ENCODE assay signal across 15 cellular contexts in the genomic region with DNA sequence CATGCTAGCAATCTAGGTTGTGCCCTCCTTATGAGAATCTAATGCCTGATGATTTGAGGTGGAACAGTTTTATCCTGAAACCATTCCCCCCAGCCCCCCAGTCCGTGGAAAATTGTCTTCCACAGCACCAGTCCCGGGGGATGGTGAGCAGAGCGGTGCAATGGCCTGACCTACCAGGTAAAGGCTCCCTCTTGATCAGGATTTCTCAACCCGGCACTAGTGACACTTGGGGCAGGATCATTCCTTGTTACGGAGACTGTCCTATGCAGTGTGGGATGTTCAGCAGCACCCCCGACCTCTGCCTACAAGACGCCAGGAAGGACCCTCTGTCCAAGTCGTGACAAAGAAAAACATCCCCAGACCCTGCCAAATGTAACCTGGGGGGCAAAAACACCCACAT. TPM values are rescaled to one million over a fixed set of nuclear protein-coding genes. Genes with fewer than 3 reads are reported as not detected.
"Had no signal": no experiment of that assay in that cellular context is flagged by ENCODE, and none has a peak within 500 bp of the region (broad histone marks: within the 10 kb centered on the region; RNA-seq: fewer than 3 reads in every experiment).

No MANE protein-coding gene starts in this region.

RNA-seq across cellular contexts. Expression of gene LGALS9B, which starts 34.0 kb away (rescaled TPM):
- total RNA-seq: kidney; kidney epithelial cell; left cardiac atrium; left lobe of liver; left ventricle myocardium inferior; left ventricle myocardium superior; liver; lower lobe of right lung; lung microvascular endothelial cell; mammary epithelial cell; mesenteric fat pad; mesothelial cell of epicardium; myocyte; naive thymus-derived CD8-positive, alpha-beta T cell had no signal
- polyA plus RNA-seq: liver; mammary epithelial cell; naive thymus-derived CD4-positive, alpha-beta T cell; naive thymus-derived CD8-positive, alpha-beta T cell had no signal
